In the genomic region with DNA sequence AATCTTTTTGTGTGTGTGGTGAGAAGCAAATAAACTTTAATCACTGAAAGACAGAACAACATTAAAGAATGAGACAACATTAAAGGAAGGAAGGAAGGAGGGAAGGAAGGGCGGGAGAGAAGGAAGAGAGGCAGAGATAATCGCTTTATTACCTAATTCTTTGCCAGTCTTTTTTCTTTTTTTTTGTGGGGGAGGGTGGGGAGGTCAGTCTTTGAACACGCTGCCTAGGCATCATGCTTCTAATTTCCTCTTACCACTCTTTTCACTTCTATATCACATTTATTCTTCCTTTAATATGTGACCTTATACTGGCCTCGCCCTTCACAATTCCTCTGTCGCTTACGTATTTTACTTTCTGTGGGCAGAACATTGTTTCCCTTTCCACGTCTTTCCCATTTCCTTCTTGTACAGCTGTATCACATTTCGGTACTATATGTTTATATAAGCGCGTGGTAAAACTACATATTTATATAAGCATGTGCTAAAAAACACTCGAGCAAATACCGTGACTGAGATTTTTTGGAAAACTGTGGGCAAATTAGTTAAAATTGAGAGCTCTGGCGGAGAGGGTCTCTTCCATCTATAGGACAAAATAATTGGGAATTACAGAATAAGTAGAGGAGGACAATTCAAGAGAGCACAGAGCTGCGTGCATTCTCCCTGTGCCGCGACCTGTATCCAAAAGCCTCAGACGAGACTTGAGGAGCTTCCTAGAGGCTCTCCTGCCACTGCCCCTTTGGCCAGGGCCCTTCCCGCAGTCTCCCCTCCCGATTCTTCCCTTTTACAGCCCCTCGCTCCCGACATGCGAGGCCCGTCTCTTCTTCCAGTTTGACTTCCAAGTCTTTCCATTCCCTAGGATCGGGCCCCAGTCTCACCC, we compare ENCODE assay signal across 8 cellular contexts. TPM values are rescaled to one million over a fixed set of nuclear protein-coding genes. Genes with fewer than 3 reads are reported as not detected.
DNase-seq lines count a peak whose midpoint lies in the region; ATAC-seq lines count a peak whose summit lies in the region.

No MANE protein-coding gene starts in this region.

- peak; percentile 20 for DNase-seq in GM03348 (ENCODE audit: low spot score)
- DNase-seq in NT2/D1 (ENCODE audit: low read depth, low spot score) = no peak
- no peak for DNase-seq in naive B cell
- no peak for DNase-seq in RKO (ENCODE audit: low spot score)
- no peak for DNase-seq in dedifferentiated amniotic fluid mesenchymal stem cell (ENCODE audit: extremely low spot score)
- no peak for DNase-seq in ureter (ENCODE audit: low spot score)
- no peak for DNase-seq in GM19240 (ENCODE audit: insufficient read length, low spot score)

- H3K27ac Mint-ChIP-seq in naive B cell = peak overlapping the region in 3 of 6 donors; percentile 12 to 50 (median 18)

- H3K9ac ChIP-seq in NT2/D1 (ENCODE audit: insufficient read length, low read depth) = peak overlapping the region; percentile 62

- H3K4me3 ChIP-seq in NT2/D1 (ENCODE audit: insufficient read length, low read depth) = peak overlapping the region; percentile 87
- H3K4me3 ChIP-seq in esophagus (ENCODE audit: low read depth in 1 of 2, low read length in 2 of 2) = peak overlapping the region; percentile 67 to 76

- H3K4me1 Mint-ChIP-seq in naive B cell = peaks cover 12 to 17% (median 17%) of the 10 kb centered on the region in 3 donors

- H3K27ac ChIP-seq in esophagus (ENCODE audit: low read depth in 2 of 2, low read length in 1 of 2) = peak overlapping the region in 1 of 2 donors; percentile 74

- WGBS in esophagus, 2 donors = 14% methylated on average over 24 of the region's 24 CpGs

- H3K9me3 Mint-ChIP-seq in naive B cell = peaks cover 0 to 5% (median 4%) of the 10 kb centered on the region in 7 donors

- ATAC-seq in naive B cell (ENCODE audit: low read depth in 2 of 2) = no peak

- H3K4me1 ChIP-seq in NT2/D1 (ENCODE audit: insufficient read depth, insufficient read length) (no peaks in the 10 kb centered on the region), esophagus (ENCODE audit: control insufficient read depth in 2 of 2, insufficient read depth in 2 of 2, low read length in 1 of 2) (no peaks in the 10 kb centered on the region)

- H3K9me3 ChIP-seq in NT2/D1 (ENCODE audit: insufficient read depth, low read length) = no peaks in the 10 kb centered on the region
- H3K9me3 ChIP-seq in esophagus (ENCODE audit: control insufficient read depth in 2 of 2, insufficient read depth in 1 of 2, low read depth in 1 of 2, low read length in 1 of 2) = no peaks in the 10 kb centered on the region

- peaks cover 47 to 60% (median 55%) of the 10 kb centered on the region in 3 donors for H3K27me3 Mint-ChIP-seq in naive B cell

- H3K27me3 ChIP-seq in NT2/D1 (ENCODE audit: insufficient read depth, insufficient read length) (peaks cover 29% of the 10 kb centered on the region), esophagus (ENCODE audit: control insufficient read depth in 1 of 2, insufficient read depth in 2 of 2, low read length in 2 of 2) (no peaks in the 10 kb centered on the region)

- peak overlapping the region; percentile 68 to 92 (median 82) for H3K4me3 Mint-ChIP-seq in naive B cell

- no peaks in the 10 kb centered on the region for H3K36me3 ChIP-seq in NT2/D1 (ENCODE audit: insufficient read depth, insufficient read length, low read length)
- no peaks in the 10 kb centered on the region for H3K36me3 ChIP-seq in esophagus (ENCODE audit: control insufficient read depth in 2 of 2, insufficient read depth in 2 of 2, low read length in 1 of 2)

- H3K36me3 Mint-ChIP-seq in naive B cell = no peaks in the 10 kb centered on the region

RNA-seq across cellular contexts. Expression of gene PRKAA2, which starts 0.8 kb away (rescaled TPM):
- polyA plus RNA-seq in esophagus (1 to 10 TPM in 1 of 2 donors, under 1 TPM in 1; 0.98 to 1.2 TPM), naive B cell (ENCODE audit: low read depth in 6 of 6) (not detected)
- total RNA-seq in ureter = 7.1 TPM
